In genomic region chr15:67922106-67922505, GRCh38 we compare ENCODE assay signal across 28 cellular contexts.
"Had no signal": no experiment of that assay in that cellular context is flagged by ENCODE, and none has a peak within 500 bp of the region (broad histone marks: within the 10 kb centered on the region; RNA-seq: fewer than 3 reads in every experiment).

No MANE protein-coding gene starts in this region.

- H3K4me3 ChIP-seq: ascending aorta, breast epithelium, cardiac muscle cell, colonic mucosa had no signal

- H3K36me3 Mint-ChIP-seq: activated naive CD4-positive, alpha-beta T cell treated with anti-CD3 and anti-CD28 coated beads, Interleukin-2, amount 10 ng/mL, durations not matched to agents 7 days and 5 days; activated naive CD8-positive, alpha-beta T cell treated with anti-CD3 and anti-CD28 coated beads, Interleukin-2, amount 10 ng/mL, durations not matched to agents 7 days and 5 days; brain; WTC11 had no signal

- H3K27me3 Mint-ChIP-seq: activated CD4-positive, alpha-beta T cell treated with anti-CD3 and anti-CD28 coated beads, Interleukin-2, amount 10 ng/mL, durations not matched to agents 7 days and 5 days; activated naive CD8-positive, alpha-beta T cell treated with anti-CD3 and anti-CD28 coated beads, Interleukin-2, amount 10 ng/mL, durations not matched to agents 7 days and 5 days; activated T-cell treated with anti-CD3 and anti-CD28 coated beads, Interleukin-2, amount 50 U/mL, for 24 hours had no signal

- FAIRE-seq: frontal cortex had no signal

- H3K9me3 ChIP-seq: ascending aorta, colonic mucosa had no signal

- DNase-seq: activated CD4-positive, alpha-beta memory T cell treated with anti-CD3 and anti-CD28 coated beads, Interleukin-2, amount 10 ng/mL, durations not matched to agents 7 days and 5 days; activated CD4-positive, alpha-beta T cell treated with anti-CD3 and anti-CD28 coated beads for 1 hour; activated CD4-positive, alpha-beta T cell treated with anti-CD3 and anti-CD28 coated beads for 4 hours; activated CD4-positive, alpha-beta T cell treated with anti-CD3 and anti-CD28 coated beads, Interleukin-2, amount 10 ng/mL, durations not matched to agents 7 days and 5 days; activated CD4-positive, alpha-beta T cell treated with anti-CD3 and anti-CD28 coated beads, Interleukin-2, amount 50 U/mL, for 4 hours; activated CD8-positive, alpha-beta memory T cell treated with anti-CD3 and anti-CD28 coated beads, Interleukin-2, amount 50 U/mL, for 48 hours; activated gamma-delta T cell; activated naive CD4-positive, alpha-beta T cell; activated naive CD4-positive, alpha-beta T cell treated with anti-CD3 and anti-CD28 coated beads, Interleukin-2, amount 10 ng/mL, durations not matched to agents 7 days and 5 days; activated naive CD8-positive, alpha-beta T cell treated with anti-CD3 and anti-CD28 coated beads, Interleukin-2, amount 10 ng/mL, durations not matched to agents 7 days and 5 days; activated T-cell treated with anti-CD3 and anti-CD28 coated beads for 4 hours; activated T-cell treated with anti-CD3 and anti-CD28 coated beads, Interleukin-2, amount 50 U/mL, for 24 hours; activated T-cell treated with anti-CD3 and anti-CD28 coated beads, Interleukin-2, amount 50 U/mL, for 72 hours; central memory CD4-positive, alpha-beta T cell; cerebellar nuclear complex; colonic mucosa; effector memory CD4-positive, alpha-beta T cell; endodermal cell; foreskin fibroblast; T-helper 2 cell had no signal

- H3K36me3 ChIP-seq: ascending aorta, breast epithelium, cardiac muscle cell, colonic mucosa had no signal

- H3K27me3 ChIP-seq: ascending aorta, breast epithelium, cardiac muscle cell, colonic mucosa had no signal

- H3K27ac ChIP-seq: breast epithelium, cardiac muscle cell, colonic mucosa had no signal

- H3K27ac Mint-ChIP-seq: activated CD4-positive, alpha-beta memory T cell treated with anti-CD3 and anti-CD28 coated beads, Interleukin-2, amount 10 ng/mL, durations not matched to agents 7 days and 5 days; activated CD4-positive, alpha-beta T cell treated with anti-CD3 and anti-CD28 coated beads, Interleukin-2, amount 10 ng/mL, durations not matched to agents 7 days and 5 days; activated naive CD4-positive, alpha-beta T cell treated with anti-CD3 and anti-CD28 coated beads, Interleukin-2, amount 10 ng/mL, durations not matched to agents 7 days and 5 days; activated naive CD4-positive, alpha-beta T cell treated with anti-CD3 and anti-CD28 coated beads, Interleukin-2, amount 50 U/mL, for 72 hours; activated naive CD8-positive, alpha-beta T cell treated with anti-CD3 and anti-CD28 coated beads, Interleukin-2, amount 10 ng/mL, durations not matched to agents 7 days and 5 days; activated T-cell treated with anti-CD3 and anti-CD28 coated beads, Interleukin-2, amount 50 U/mL, for 24 hours; activated T-cell treated with anti-CD3 and anti-CD28 coated beads, Interleukin-2, amount 50 U/mL, for 72 hours; brain; endodermal cell; WTC11 had no signal

- H3K4me1 Mint-ChIP-seq: activated CD4-positive, alpha-beta memory T cell treated with anti-CD3 and anti-CD28 coated beads, Interleukin-2, amount 10 ng/mL, durations not matched to agents 7 days and 5 days; activated CD4-positive, alpha-beta T cell treated with anti-CD3 and anti-CD28 coated beads, Interleukin-2, amount 10 ng/mL, durations not matched to agents 7 days and 5 days; activated naive CD4-positive, alpha-beta T cell treated with anti-CD3 and anti-CD28 coated beads, Interleukin-2, amount 10 ng/mL, durations not matched to agents 7 days and 5 days; activated naive CD8-positive, alpha-beta T cell treated with anti-CD3 and anti-CD28 coated beads, Interleukin-2, amount 10 ng/mL, durations not matched to agents 7 days and 5 days had no signal

- ATAC-seq: activated naive CD4-positive, alpha-beta T cell treated with anti-CD3 and anti-CD28 coated beads, Interleukin-2, amount 50 U/mL, for 72 hours; activated T-cell treated with anti-CD3 and anti-CD28 coated beads, Interleukin-2, amount 50 U/mL, for 72 hours; esophagus mucosa; WTC11 had no signal

- H3K4me1 ChIP-seq: breast epithelium, colonic mucosa had no signal

- H3K4me3 Mint-ChIP-seq: activated CD4-positive, alpha-beta memory T cell treated with anti-CD3 and anti-CD28 coated beads, Interleukin-2, amount 10 ng/mL, durations not matched to agents 7 days and 5 days; activated CD4-positive, alpha-beta T cell treated with anti-CD3 and anti-CD28 coated beads, Interleukin-2, amount 10 ng/mL, durations not matched to agents 7 days and 5 days; activated naive CD4-positive, alpha-beta T cell treated with anti-CD3 and anti-CD28 coated beads, Interleukin-2, amount 10 ng/mL, durations not matched to agents 7 days and 5 days; activated naive CD8-positive, alpha-beta T cell treated with anti-CD3 and anti-CD28 coated beads, Interleukin-2, amount 10 ng/mL, durations not matched to agents 7 days and 5 days; activated T-cell treated with anti-CD3 and anti-CD28 coated beads, Interleukin-2, amount 50 U/mL, for 24 hours; activated T-cell treated with anti-CD3 and anti-CD28 coated beads, Interleukin-2, amount 50 U/mL, for 72 hours; brain; endodermal cell; WTC11 had no signal
